In genomic region chr17:39752241-39752831, GRCh38 we compare ENCODE assay signal across 14 cellular contexts. TPM values are rescaled to one million over a fixed set of nuclear protein-coding genes. Genes with fewer than 3 reads are reported as not detected.
DNase-seq lines count a peak whose midpoint lies in the region; ATAC-seq and TF ChIP-seq lines count a peak whose summit lies in the region.
"Had no signal": no experiment of that assay in that cellular context is flagged by ENCODE, and none has a peak within 500 bp of the region (broad histone marks: within the 10 kb centered on the region; RNA-seq: fewer than 3 reads in every experiment).

No MANE protein-coding gene starts in this region.

- H3K4me3 ChIP-seq in Peyer's patch (no peak overlapping the region), spleen (no peak overlapping the region)

- peaks cover 40% of the 10 kb centered on the region for H3K4me1 Mint-ChIP-seq in activated CD4-positive, alpha-beta T cell treated with anti-CD3 and anti-CD28 coated beads, Interleukin-2, amount 10 ng/mL, durations not matched to agents 7 days and 5 days
- H3K4me1 Mint-ChIP-seq in effector memory CD8-positive, alpha-beta T cell (ENCODE audit: low read depth in 2 of 2): peaks cover 33 to 35% of the 10 kb centered on the region in 2 donors

- DNase-seq in activated CD4-positive, alpha-beta T cell treated with anti-CD3 and anti-CD28 coated beads, Interleukin-2, amount 10 ng/mL, durations not matched to agents 7 days and 5 days: no peak
- no peak for DNase-seq in activated CD4-positive, alpha-beta T cell treated with anti-CD3 and anti-CD28 coated beads, Interleukin-2, amount 50 U/mL, for 48 hours
- DNase-seq in Peyer's patch (peak in 2 of 3 donors; percentile 24 to 44), spleen (peak; percentile 69), iPS-NIHi7 (ENCODE audit: extremely low spot score) (no peak), retina (no peak)
- no peak for DNase-seq in effector memory CD8-positive, alpha-beta T cell
- DNase-seq: ACHN, NCI-H1417 treated with DMSO at 0.1 percent for 48 hours, NCI-H82, upper lobe of right lung had no signal

- H3K27me3 Mint-ChIP-seq in activated CD4-positive, alpha-beta T cell treated with anti-CD3 and anti-CD28 coated beads, Interleukin-2, amount 10 ng/mL, durations not matched to agents 7 days and 5 days: no peaks in the 10 kb centered on the region
- H3K27me3 Mint-ChIP-seq in effector memory CD8-positive, alpha-beta T cell: no peaks in the 10 kb centered on the region

- H3K36me3 Mint-ChIP-seq in activated CD4-positive, alpha-beta T cell treated with anti-CD3 and anti-CD28 coated beads, Interleukin-2, amount 10 ng/mL, durations not matched to agents 7 days and 5 days (ENCODE audit: low read depth): no peaks in the 10 kb centered on the region
- peaks cover 38% of the 10 kb centered on the region for H3K36me3 Mint-ChIP-seq in effector memory CD8-positive, alpha-beta T cell (ENCODE audit: insufficient read depth)

- WGBS in spleen, 5 donors: 76 to 83% (median 80%) methylated on average over 11 of the region's 11 CpGs

- intact Hi-C loops in spleen (cut with DNase I; ENCODE audit: low total_unique reads): loop anchor here (5.0 to 10.0 kb wide), 2 partner anchors 112 to 130 kb away; partner anchors contain the start of genes IKZF3 and ZPBP2

- no peak for TF ChIP-seq POLR2A in Peyer's patch (IDR thresholded peaks at IDR 0.05)
- no peak for TF ChIP-seq POLR2A in spleen (IDR thresholded peaks at IDR 0.05)

- H3K36me3 ChIP-seq in Peyer's patch (no peaks in the 10 kb centered on the region), spleen (no peaks in the 10 kb centered on the region)
- H3K36me3 ChIP-seq: upper lobe of right lung had no signal

- peak overlapping the region; percentile 75 for H3K4me3 Mint-ChIP-seq in activated CD4-positive, alpha-beta T cell treated with anti-CD3 and anti-CD28 coated beads, Interleukin-2, amount 10 ng/mL, durations not matched to agents 7 days and 5 days
- peak overlapping the region; percentile 87 to 90 for H3K4me3 Mint-ChIP-seq in effector memory CD8-positive, alpha-beta T cell

- no peak for ATAC-seq in effector memory CD8-positive, alpha-beta T cell (replicated peaks)
- ATAC-seq in HG02678 (IDR thresholded peaks at IDR 0.05; ENCODE audit: unreplicated experiment): no peak
- ATAC-seq: upper lobe of right lung had no signal

- H3K9me3 Mint-ChIP-seq in activated CD4-positive, alpha-beta T cell treated with anti-CD3 and anti-CD28 coated beads, Interleukin-2, amount 10 ng/mL, durations not matched to agents 7 days and 5 days: no peaks in the 10 kb centered on the region
- H3K9me3 Mint-ChIP-seq in effector memory CD8-positive, alpha-beta T cell: no peaks in the 10 kb centered on the region

- CTCF ChIA-PET in activated CD4-positive, alpha-beta T cell treated with anti-CD3 and anti-CD28 coated beads, Interleukin-2, amount 10 ng/mL, durations not matched to agents 7 days and 5 days (lab: Charles Lee): interaction anchor here (0.9 to 2.4 kb wide), 6 partner anchors 9 to 134 kb away, joined by 3 to 11 read pairs (median 6); partner anchors contain the start of gene MIEN1

- peak overlapping the region; percentile 87 for H3K27ac Mint-ChIP-seq in activated CD4-positive, alpha-beta T cell treated with anti-CD3 and anti-CD28 coated beads, Interleukin-2, amount 10 ng/mL, durations not matched to agents 7 days and 5 days
- peak overlapping the region; percentile 36 to 97 for H3K27ac Mint-ChIP-seq in effector memory CD8-positive, alpha-beta T cell

- POLR2A ChIA-PET in activated CD4-positive, alpha-beta T cell treated with anti-CD3 and anti-CD28 coated beads, Interleukin-2, amount 10 ng/mL, durations not matched to agents 7 days and 5 days (lab: Charles Lee): interaction anchor here (0.6 to 1.1 kb wide), 2 partner anchors 67 to 69 kb away, joined by 3 to 6 read pairs; no protein-coding TSS in a partner anchor

- no peak for TF ChIP-seq CTCF in Peyer's patch (IDR thresholded peaks at IDR 0.05)
- no peak for TF ChIP-seq CTCF in spleen (IDR thresholded peaks at IDR 0.05 in 8 of 11, conservative IDR thresholded peaks at IDR 0.05 in 3 of 11)

- H3K27ac ChIP-seq in Peyer's patch (no peak overlapping the region), spleen (peak overlapping the region in 4 of 8 donors; percentile 96 to 99 (median 98))

- peaks cover 0 to 30% (median 14%) of the 10 kb centered on the region in 4 donors for H3K4me1 ChIP-seq in Peyer's patch
- peaks cover 30 to 56% (median 43%) of the 10 kb centered on the region in 6 donors for H3K4me1 ChIP-seq in spleen

- H3K27me3 ChIP-seq in Peyer's patch (no peaks in the 10 kb centered on the region), spleen (replicated peaks in 1 of 7) (no peaks in the 10 kb centered on the region)
- H3K27me3 ChIP-seq: upper lobe of right lung had no signal

- H3K9me3 ChIP-seq in Peyer's patch (no peaks in the 10 kb centered on the region), spleen (no peaks in the 10 kb centered on the region)
- H3K9me3 ChIP-seq: upper lobe of right lung had no signal

RNA-seq across cellular contexts. Expression of gene GRB7, which starts 14.6 kb away (rescaled TPM):
- under 1 TPM; 0.69 to 0.81 TPM for total RNA-seq in activated CD4-positive, alpha-beta T cell treated with anti-CD3 and anti-CD28 coated beads, Interleukin-2, amount 10 ng/mL, durations not matched to agents 7 days and 5 days
- total RNA-seq in Peyer's patch (10 to 100 TPM; 14.0 to 64.0 (median 26.3) TPM), spleen (1 to 10 TPM in 2 of 7 donors, under 1 TPM in 4, not detected in 1; 0.51 to 1.9 (median 0.66) TPM)
- under 1 TPM; 0.04 to 0.19 (median 0.14) TPM for polyA plus RNA-seq in spleen
- total RNA-seq: HT1080, skeletal muscle tissue had no signal

RNA-seq across cellular contexts. Expression of gene MIEN1, which starts 22.0 kb away (rescaled TPM):
- 10 to 100 TPM; 49.7 to 50.2 TPM for total RNA-seq in activated CD4-positive, alpha-beta T cell treated with anti-CD3 and anti-CD28 coated beads, Interleukin-2, amount 10 ng/mL, durations not matched to agents 7 days and 5 days
- total RNA-seq in Peyer's patch (10 to 100 TPM; 44.6 to 74.9 (median 57.9) TPM), spleen (10 to 100 TPM; 28.0 to 58.2 (median 40.5) TPM)
- 10 to 100 TPM; 60.9 to 85.2 (median 78.7) TPM for polyA plus RNA-seq in spleen

RNA-seq across cellular contexts. Expression of gene ERBB2, which starts 52.5 kb away (rescaled TPM):
- total RNA-seq in activated CD4-positive, alpha-beta T cell treated with anti-CD3 and anti-CD28 coated beads, Interleukin-2, amount 10 ng/mL, durations not matched to agents 7 days and 5 days: 1 to 10 TPM; 4.5 to 4.6 TPM
- total RNA-seq in Peyer's patch (100 to 1,000 TPM; 104 to 339 (median 247) TPM), spleen (10 to 100 TPM in 5 of 7 donors, 1 to 10 TPM in 2; 8.5 to 15.9 (median 13.8) TPM)
- polyA plus RNA-seq in spleen: 1 to 10 TPM; 3.4 to 6.6 (median 4.3) TPM

Comparison
In these comparisons a context has a peak if more than half of its experiments do, and no peak if none do; other contexts are left out.
1. DNase-seq: peak in Peyer's patch (2 of 3) and spleen (single experiment); none in activated CD4-positive, alpha-beta T cell treated with anti-CD3 and anti-CD28 coated beads, Interleukin-2, amount 10 ng/mL, durations not matched to agents 7 days and 5 days (single experiment), activated CD4-positive, alpha-beta T cell treated with anti-CD3 and anti-CD28 coated beads, Interleukin-2, amount 50 U/mL, for 48 hours (0 of 2), effector memory CD8-positive, alpha-beta T cell (0 of 3), iPS-NIHi7 (single experiment) and retina (single experiment).
2. RNA of gene GRB7, which starts 14.6 kb away (total RNA-seq): 14.0 to 64.0 TPM in Peyer's patch; 0.69 to 0.81 TPM in activated CD4-positive, alpha-beta T cell treated with anti-CD3 and anti-CD28 coated beads, Interleukin-2, amount 10 ng/mL, durations not matched to agents 7 days and 5 days and 0.51 to 1.9 TPM in spleen; every median in the first group is over 4 times any median in the second.
3. RNA of gene ERBB2, which starts 52.5 kb away (total RNA-seq): 104 to 339 TPM in Peyer's patch; 8.5 to 15.9 TPM in spleen and 4.5 to 4.6 TPM in activated CD4-positive, alpha-beta T cell treated with anti-CD3 and anti-CD28 coated beads, Interleukin-2, amount 10 ng/mL, durations not matched to agents 7 days and 5 days; every median in the first group is over 4 times any median in the second.